Comparison of ENCODE assay signal across 8 cellular contexts in genomic region chr7:55065511-55066229, GRCh38. TPM values are rescaled to one million over a fixed set of nuclear protein-coding genes. Genes with fewer than 3 reads are reported as not detected.
DNase-seq lines count a peak whose midpoint lies in the region; ATAC-seq and TF ChIP-seq lines count a peak whose summit lies in the region.

No MANE protein-coding gene starts in this region.

- H3K36me3 ChIP-seq in GM23338 (ENCODE audit: insufficient read depth) (no peaks in the 10 kb centered on the region), suprapubic skin (no peaks in the 10 kb centered on the region)

- ATAC-seq in GM23338: peak; percentile 69
- ATAC-seq in right cardiac atrium: peak; percentile 78 to 83
- no peak for ATAC-seq in GM18519 (IDR thresholded peaks at IDR 0.05; ENCODE audit: low FRiP score, unreplicated experiment)
- no peak for ATAC-seq in HG03095 (IDR thresholded peaks at IDR 0.05; ENCODE audit: unreplicated experiment)

- H3K27ac ChIP-seq in GM23338 (ENCODE audit: low read depth) (peak overlapping the region; percentile 39; the same call in 1 of the 2 replicates), right cardiac atrium (ENCODE audit: low read length) (peak overlapping the region; percentile 92), suprapubic skin (peak overlapping the region; percentile 86)

- no peak for TF ChIP-seq EP300 in suprapubic skin (IDR thresholded peaks at IDR 0.05)

- peaks cover 4% of the 10 kb centered on the region for H3K27me3 Mint-ChIP-seq in GM23338 (ENCODE audit: insufficient read depth, low read depth, poor library complexity)

- H3K9me3 ChIP-seq in right cardiac atrium (ENCODE audit: control insufficient read depth, low read length) (no peaks in the 10 kb centered on the region), suprapubic skin (no peaks in the 10 kb centered on the region)

- no peak overlapping the region for H2AFZ ChIP-seq in GM23338

- H3K4me2 ChIP-seq in GM23338: peak overlapping the region; percentile 53; the same call in 1 of the 2 replicates

- 34% methylated on average over 10 of the region's 10 CpGs for WGBS in right cardiac atrium
- 32% methylated on average over 10 of the region's 10 CpGs for WGBS in suprapubic skin

- H3K4me3 Mint-ChIP-seq in GM23338: no peak overlapping the region

- H3F3A ChIP-seq in GM23338 (replicated peaks; ENCODE audit: low read depth): no peaks in the 10 kb centered on the region

- TF ChIP-seq CTCF in GM23338 (conservative IDR thresholded peaks at IDR 0.05; ENCODE audit: low read depth in 2 of 2) (no peak), suprapubic skin (IDR thresholded peaks at IDR 0.05) (no peak)

- H3K36me3 Mint-ChIP-seq in GM23338 (ENCODE audit: low read depth): no peaks in the 10 kb centered on the region

- no peaks in the 10 kb centered on the region for H4K20me1 ChIP-seq in GM23338 (replicated peaks; ENCODE audit: insufficient read depth)

- no peaks in the 10 kb centered on the region for H3K27me3 ChIP-seq in GM23338 (ENCODE audit: insufficient read depth)
- H3K27me3 ChIP-seq in right cardiac atrium (ENCODE audit: control insufficient read depth, insufficient read depth): no peaks in the 10 kb centered on the region
- H3K27me3 ChIP-seq in suprapubic skin: no peaks in the 10 kb centered on the region

- H3K27ac Mint-ChIP-seq in GM23338: peak overlapping the region; percentile 85

- intact Hi-C loops in right cardiac atrium (cut with DNase I): no loop called here

- H3K4me3 ChIP-seq in GM23338 (no peak overlapping the region), right cardiac atrium (ENCODE audit: low read length) (no peak overlapping the region), suprapubic skin (no peak overlapping the region)

- no peaks in the 10 kb centered on the region for H3K9me2 ChIP-seq in GM23338 (ENCODE audit: insufficient read depth)

- peak; percentile 56 for DNase-seq in GM23338 (ENCODE audit: low spot score)
- DNase-seq in SW480 (ENCODE audit: low spot score): peak; percentile 93
- DNase-seq in right cardiac atrium: peak in 1 of 3 donors; percentile 52
- DNase-seq in suprapubic skin (ENCODE audit: low spot score in 2 of 2): no peak
- DNase-seq in NCI-H1048 (lab: John Stamatoyannopoulos, UW): no peak
- DNase-seq in hippocampal formation (lab: John Stamatoyannopoulos, UW): no peak

- no peaks in the 10 kb centered on the region for H3K9me3 Mint-ChIP-seq in GM23338

- H3K79me2 ChIP-seq in GM23338 (replicated peaks; ENCODE audit: insufficient read depth): no peaks in the 10 kb centered on the region

- H3K4me1 ChIP-seq in GM23338 (ENCODE audit: insufficient read depth) (peaks cover 19% of the 10 kb centered on the region), right cardiac atrium (ENCODE audit: control insufficient read depth, insufficient read depth, low read length) (peaks cover 11% of the 10 kb centered on the region), suprapubic skin (peaks cover 59% of the 10 kb centered on the region)

- no peak for TF ChIP-seq POLR2A in suprapubic skin (IDR thresholded peaks at IDR 0.05)

- H3K4me1 Mint-ChIP-seq in GM23338: peaks cover 20% of the 10 kb centered on the region

TF ChIP-seq in GM23338, 12 proteins besides CTCF, POLR2A, EP300 and RAD21:
- no peak for TF ChIP-seq EZH2phosphoT487 (IDR thresholded peaks at IDR 0.05; ENCODE audit: unreplicated experiment)
- no peak for TF ChIP-seq JUNB (IDR thresholded peaks at IDR 0.05; ENCODE audit: unreplicated experiment)
- no peak for TF ChIP-seq POLR2AphosphoS5 (IDR thresholded peaks at IDR 0.05; ENCODE audit: low read depth)
- TF ChIP-seq ZNF331 (CRISPR knock-in tag; IDR thresholded peaks at IDR 0.05; ENCODE audit: low read depth): no peak
- no peak for TF ChIP-seq STAT1 (IDR thresholded peaks at IDR 0.05; ENCODE audit: unreplicated experiment)
- TF ChIP-seq ZNF114 (CRISPR knock-in tag; IDR thresholded peaks at IDR 0.05): no peak
- no peak for TF ChIP-seq CREB1 (CRISPR knock-in tag; IDR thresholded peaks at IDR 0.05; ENCODE audit: low read depth)

RNA-seq across cellular contexts. Expression of gene EGFR, which starts 46.9 kb away (rescaled TPM):
- total RNA-seq in GM23338 (2014; rRNA removed; shearing (Covaris generic)): 4.5 TPM in 2 replicates
- polyA plus RNA-seq in GM23338 (2016; fragmentation: Nextera tagmentation; extraction: Ambion mirVana) (1.5 and 1.9 TPM in 2 replicates), right cardiac atrium (4.2 TPM)
- total RNA-seq in right cardiac atrium (10 to 100 TPM; 13.3 to 21.8 (median 15.2) TPM), suprapubic skin (100 to 1,000 TPM; 231 to 341 (median 271) TPM)

Comparison
In these comparisons a context has a peak if more than half of its experiments do, and no peak if none do; other contexts are left out.
1. ATAC-seq: peak in GM23338 (single experiment) and right cardiac atrium (2 of 2); none in GM18519 (single experiment) and HG03095 (single experiment).
2. DNase-seq: peak in GM23338 (single experiment) and SW480 (single experiment); none in suprapubic skin (0 of 2), NCI-H1048 (single experiment) and hippocampal formation (0 of 2).
3. H3K27ac ChIP-seq: peak in every context shown above with its lines; median percentile 92 in right cardiac atrium; 86 in suprapubic skin; 39 in GM23338.
4. RNA of gene EGFR, which starts 46.9 kb away (total RNA-seq): 231 to 341 TPM in suprapubic skin; 13.3 to 21.8 TPM in right cardiac atrium and 4.5 TPM in GM23338; every median in the first group is over 10 times any median in the second.